Comparison of ENCODE assay signal across 1 cellular context in the genomic region with DNA sequence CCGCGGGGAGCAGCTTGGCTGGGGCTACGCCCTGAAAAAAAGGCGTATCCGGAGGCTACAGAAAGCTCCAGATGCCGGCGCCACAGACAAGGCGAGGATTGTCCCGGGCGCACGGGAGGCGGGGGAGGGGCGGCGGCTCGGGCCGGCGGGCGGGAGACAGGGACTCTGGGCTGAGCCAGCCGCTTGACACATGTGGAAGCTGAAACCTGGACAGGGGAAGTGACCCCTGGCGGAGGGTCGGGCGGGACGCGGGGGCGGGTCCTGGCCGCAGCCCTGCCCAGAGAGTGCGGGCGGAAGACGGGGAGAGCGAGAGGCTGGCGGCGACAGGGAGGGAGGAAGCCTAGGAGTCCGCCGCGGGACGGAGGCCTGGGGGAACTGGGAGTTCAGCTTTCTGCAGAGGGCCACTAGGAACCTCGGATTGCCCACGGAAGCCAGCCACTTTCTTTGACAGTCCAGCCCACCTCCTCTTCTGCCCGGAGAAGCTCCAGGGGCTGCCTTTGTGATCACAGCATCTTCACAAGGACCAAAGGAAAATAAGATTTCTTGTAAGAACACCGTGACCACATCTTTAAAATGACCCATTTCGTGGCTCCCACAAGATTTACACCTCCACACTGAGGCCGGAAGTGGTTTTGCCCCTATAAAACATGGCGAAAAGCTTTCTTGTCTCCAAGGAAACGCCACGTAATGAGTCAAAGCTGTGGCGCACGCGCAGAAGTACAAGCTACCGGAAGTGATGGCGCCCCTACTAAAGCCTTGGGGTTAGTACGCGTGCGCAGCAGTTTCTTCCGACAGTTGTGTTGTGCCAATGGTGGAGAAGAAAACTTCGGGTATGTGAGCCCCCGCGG.
TF ChIP-seq lines count a peak whose summit lies in the region.

A gene with protein sequence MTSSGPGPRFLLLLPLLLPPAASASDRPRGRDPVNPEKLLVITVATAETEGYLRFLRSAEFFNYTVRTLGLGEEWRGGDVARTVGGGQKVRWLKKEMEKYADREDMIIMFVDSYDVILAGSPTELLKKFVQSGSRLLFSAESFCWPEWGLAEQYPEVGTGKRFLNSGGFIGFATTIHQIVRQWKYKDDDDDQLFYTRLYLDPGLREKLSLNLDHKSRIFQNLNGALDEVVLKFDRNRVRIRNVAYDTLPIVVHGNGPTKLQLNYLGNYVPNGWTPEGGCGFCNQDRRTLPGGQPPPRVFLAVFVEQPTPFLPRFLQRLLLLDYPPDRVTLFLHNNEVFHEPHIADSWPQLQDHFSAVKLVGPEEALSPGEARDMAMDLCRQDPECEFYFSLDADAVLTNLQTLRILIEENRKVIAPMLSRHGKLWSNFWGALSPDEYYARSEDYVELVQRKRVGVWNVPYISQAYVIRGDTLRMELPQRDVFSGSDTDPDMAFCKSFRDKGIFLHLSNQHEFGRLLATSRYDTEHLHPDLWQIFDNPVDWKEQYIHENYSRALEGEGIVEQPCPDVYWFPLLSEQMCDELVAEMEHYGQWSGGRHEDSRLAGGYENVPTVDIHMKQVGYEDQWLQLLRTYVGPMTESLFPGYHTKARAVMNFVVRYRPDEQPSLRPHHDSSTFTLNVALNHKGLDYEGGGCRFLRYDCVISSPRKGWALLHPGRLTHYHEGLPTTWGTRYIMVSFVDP (minus strand): TSS at position 194 of the 848 bp plus-strand sequence. CDS start 307 bp downstream, outside the sequence.
A gene (plus strand): TSS at position 778 of the 848 bp plus-strand sequence. CDS start 31 bp downstream, at position 809.

TF ChIP-seq in endothelial cell of umbilical vein, 7 proteins besides CTCF, POLR2A, EP300 and RAD21:
- TF ChIP-seq EZH2 (IDR thresholded peaks at IDR 0.05; ENCODE audit: borderline replicate concordance, low read depth, low read length, severe bottlenecking) (no peak), POLR2AphosphoS5 (IDR thresholded peaks at IDR 0.05; ENCODE audit: insufficient read depth, low read depth, low read length) (peak; percentile 75)
